Comparison of ENCODE assay signal across 9 cellular contexts in genomic region chr12:913919-914718, GRCh38. TPM values are rescaled to one million over a fixed set of nuclear protein-coding genes. Genes with fewer than 3 reads are reported as not detected.
DNase-seq lines count a peak whose midpoint lies in the region; ATAC-seq, FAIRE-seq and TF ChIP-seq lines count a peak whose summit lies in the region.
"Had no signal": no experiment of that assay in that cellular context is flagged by ENCODE, and none has a peak within 500 bp of the region (broad histone marks: within the 10 kb centered on the region; RNA-seq: fewer than 3 reads in every experiment).

No MANE protein-coding gene starts in this region.

- H3K9me1 ChIP-seq in IMR-90 (ENCODE audit: insufficient read depth, low read length) = peaks cover 7% of the 10 kb centered on the region
- no peaks in the 10 kb centered on the region for H3K9me1 ChIP-seq in K562 (ENCODE audit: control insufficient read depth, insufficient read depth, low read length)

- H2BK15ac ChIP-seq in IMR-90 (ENCODE audit: low read depth, low read length) = no peak overlapping the region

- dilution Hi-C loops in IMR-90 (cut with HindIII; ENCODE audit: low sequenced_read_pairs, unreplicated experiment) = no loop called here

- no peaks in the 10 kb centered on the region for H3K9me3 Mint-ChIP-seq in CD8-positive, alpha-beta memory T cell
- no peaks in the 10 kb centered on the region for H3K9me3 Mint-ChIP-seq in nephron progenitor cell

- TF ChIP-seq CTCF in IMR-90 (conservative IDR thresholded peaks at IDR 0.05; ENCODE audit: low read depth, low read length) (no peak), K562 (IDR thresholded peaks at IDR 0.05 in 2 of 3, conservative IDR thresholded peaks at IDR 0.05 in 1 of 3; ENCODE audit: insufficient read depth in 2 of 3, low read depth in 1 of 3, low read length in 3 of 3) (no peak), nephron progenitor cell (IDR thresholded peaks at IDR 0.05) (no peak)

- peak overlapping the region; percentile 71 for H2AK9ac ChIP-seq in IMR-90 (replicated peaks; ENCODE audit: low read depth, low read length, poor library complexity)

- no peak for FAIRE-seq in K562 (lab: Jason Lieb, UNC)

- peaks cover 4% of the 10 kb centered on the region for H4K20me1 ChIP-seq in IMR-90 (ENCODE audit: insufficient read depth, low read length)
- no peaks in the 10 kb centered on the region for H4K20me1 ChIP-seq in K562 (replicated peaks; ENCODE audit: control insufficient read depth, insufficient read depth, low read length)

- DNase-seq in CD8-positive, alpha-beta memory T cell = no peak
- DNase-seq in IMR-90 = peak; percentile 91
- no peak for DNase-seq in K562 (ENCODE audit: extremely low read depth in 1 of 4, low spot score in 3 of 4)
- DNase-seq in nephron progenitor cell = no peak
- DNase-seq in left colon = no peak
- no peak for DNase-seq in occipital lobe (lab: John Stamatoyannopoulos, UW)
- no peak for DNase-seq in T-helper 9 cell
- DNase-seq: NCI-H1436 treated with DMSO at 0.1 percent for 48 hours had no signal

- POLR2A ChIA-PET in CD8-positive, alpha-beta memory T cell (lab: Charles Lee) = no interaction called here
- POLR2A ChIA-PET in IMR-90 (lab: Charles Lee; ENCODE audit: unreplicated experiment) (no interaction called here), K562 (lab: Yijun Ruan, JAX) (no interaction called here)

- no peak overlapping the region for H3K4me3 Mint-ChIP-seq in CD8-positive, alpha-beta memory T cell
- no peak overlapping the region for H3K4me3 Mint-ChIP-seq in nephron progenitor cell

- no peak for TF ChIP-seq RAD21 in IMR-90 (IDR thresholded peaks at IDR 0.05; ENCODE audit: low read length)
- no peak for TF ChIP-seq RAD21 in K562 (CRISPR knock-in tag; conservative IDR thresholded peaks at IDR 0.05 in 1 of 2, IDR thresholded peaks at IDR 0.05 in 1 of 2)

- H3K27me3 Mint-ChIP-seq in CD8-positive, alpha-beta memory T cell = no peaks in the 10 kb centered on the region
- no peaks in the 10 kb centered on the region for H3K27me3 Mint-ChIP-seq in nephron progenitor cell (ENCODE audit: low read depth, poor library complexity)

- H2BK20ac ChIP-seq in IMR-90 (ENCODE audit: low read depth, low read length) = no peak overlapping the region

- H2AK5ac ChIP-seq in IMR-90 (ENCODE audit: low read depth, low read length) = no peak overlapping the region

- H3K4me3 ChIP-seq in CD8-positive, alpha-beta memory T cell (ENCODE audit: low read length) = no peak overlapping the region
- H3K4me3 ChIP-seq in IMR-90 (ENCODE audit: insufficient read depth, low read depth, low read length) (no peak overlapping the region), K562 (no peak overlapping the region)

- peak overlapping the region; percentile 73 for H3K23ac ChIP-seq in IMR-90 (ENCODE audit: low read depth, low read length)

- H3K36me3 Mint-ChIP-seq in CD8-positive, alpha-beta memory T cell = peaks cover 0 to 89% (median 26%) of the 10 kb centered on the region in 3 donors
- peaks cover 87% of the 10 kb centered on the region for H3K36me3 Mint-ChIP-seq in nephron progenitor cell (ENCODE audit: low read depth)

- CTCF ChIA-PET in CD8-positive, alpha-beta memory T cell (lab: Charles Lee) = interaction anchor here (0.9 to 1.9 kb wide), 3 partner anchors 35 to 472 kb away, joined by 3 to 7 read pairs (median 4); partner anchors contain the start of gene RAD52
- CTCF ChIA-PET in IMR-90 (lab: Yijun Ruan, JAX) = no interaction called here
- CTCF ChIA-PET in K562 (lab: Yijun Ruan, JAX; ENCODE audit: low intra/inter-chr PET ratio) = no interaction called here

- H3K4me2 ChIP-seq in IMR-90 (ENCODE audit: low read depth, low read length) = no peak overlapping the region; the same call in 1 of the 2 replicates
- no peak overlapping the region for H3K4me2 ChIP-seq in K562 (ENCODE audit: insufficient read depth, low read length)

- intact Hi-C loops in IMR-90 (cut with micrococcal nuclease) = no loop called here
- intact Hi-C loops in K562 (cut with micrococcal nuclease) = loop anchor here (5.0 kb wide), 1 partner anchor 33 kb away; the partner anchor contains the start of gene RAD52
- intact Hi-C loops in left colon (cut with DNase I, micrococcal nuclease) = no loop called here

- H3K79me1 ChIP-seq in IMR-90 (ENCODE audit: low read depth in 1 of 2, low read length in 2 of 2) = peaks cover 5 to 62% of the 10 kb centered on the region in 2 experiments

- peaks cover 10% of the 10 kb centered on the region for H3K4me1 ChIP-seq in CD8-positive, alpha-beta memory T cell (ENCODE audit: insufficient read depth, low read length)
- H3K4me1 ChIP-seq in IMR-90 (ENCODE audit: control insufficient read depth, insufficient read depth, low read length) (peaks cover 4% of the 10 kb centered on the region), K562 (replicated peaks in 1 of 2; ENCODE audit: control insufficient read depth in 2 of 2, insufficient read depth in 2 of 2, low read length in 2 of 2) (peaks cover 13 to 23% of the 10 kb centered on the region in 2 experiments; a peak in 4 of 5 replicates)

- 0 out of 3 replicates have a peak, but pooled peaks cover 5% of the 10 kb centered on the region for H3K79me2 ChIP-seq in K562 (ENCODE audit: control insufficient read depth, insufficient read depth, low read length)

- H3K14ac ChIP-seq in IMR-90 (replicated peaks; ENCODE audit: low read depth, low read length) = peak overlapping the region; percentile 13

- ATAC-seq in IMR-90 (ENCODE audit: low read depth) (peak; percentile 82), K562 (no peak), left colon (no peak), GM18517 (IDR thresholded peaks at IDR 0.05; ENCODE audit: unreplicated experiment) (no peak)

- no peak for TF ChIP-seq EP300 in K562 (IDR thresholded peaks at IDR 0.05; ENCODE audit: low read length)

- H3K56ac ChIP-seq in IMR-90 (ENCODE audit: extremely low read depth, insufficient read depth, low read length) = no peak overlapping the region

- peak overlapping the region in 1 of 2 experiments; percentile 9; a peak in 1 of 4 replicates for H4K8ac ChIP-seq in IMR-90 (ENCODE audit: low read depth in 2 of 2, low read length in 2 of 2)

- H3K4me1 Mint-ChIP-seq in CD8-positive, alpha-beta memory T cell = peaks cover 21 to 24% (median 24%) of the 10 kb centered on the region in 3 donors
- peaks cover 11% of the 10 kb centered on the region for H3K4me1 Mint-ChIP-seq in nephron progenitor cell

- peak overlapping the region in 6 of 8 donors; percentile 15 to 77 (median 66) for H3K27ac Mint-ChIP-seq in CD8-positive, alpha-beta memory T cell
- H3K27ac Mint-ChIP-seq in nephron progenitor cell = peak overlapping the region; percentile 90

- H3K18ac ChIP-seq in IMR-90 (ENCODE audit: low read depth, low read length) = no peak overlapping the region

- no peaks in the 10 kb centered on the region for H3K9me3 ChIP-seq in CD8-positive, alpha-beta memory T cell (ENCODE audit: low read length)
- H3K9me3 ChIP-seq in IMR-90 (ENCODE audit: control insufficient read depth, insufficient read depth, low read length) (no peaks in the 10 kb centered on the region), K562 (replicated peaks; ENCODE audit: control insufficient read depth, insufficient read depth, low read depth, low read length) (no peaks in the 10 kb centered on the region)

- H3K36me3 ChIP-seq in CD8-positive, alpha-beta memory T cell (ENCODE audit: insufficient read depth, low read length) = peaks cover 47% of the 10 kb centered on the region
- peaks cover 51% of the 10 kb centered on the region for H3K36me3 ChIP-seq in IMR-90 (ENCODE audit: control insufficient read depth, insufficient read depth, low read length)
- peaks cover 81% of the 10 kb centered on the region for H3K36me3 ChIP-seq in K562 (ENCODE audit: control insufficient read depth, insufficient read depth, low read length)

- H2AFZ ChIP-seq in IMR-90 (replicated peaks; ENCODE audit: low read length, poor library complexity) (no peak overlapping the region), K562 (ENCODE audit: low read depth, low read length) (no peak overlapping the region)

- peak overlapping the region; percentile 6 for H3K27ac ChIP-seq in CD8-positive, alpha-beta memory T cell (ENCODE audit: low read depth, low read length)
- H3K27ac ChIP-seq in IMR-90 (ENCODE audit: insufficient read depth, low read length) (no peak overlapping the region), K562 (ENCODE audit: extremely low read depth, low read depth, low read length) (no peak overlapping the region)

- in situ Hi-C loops in IMR-90 (cut with MboI; ENCODE audit: low sequenced_read_pairs) = loop anchor here (25.0 kb wide), 1 partner anchor 673 kb away; the partner anchor contains the start of gene FBXL14
- in situ Hi-C loops in K562 (cut with MboI) = no loop called here

- no peak overlapping the region for H3K9ac ChIP-seq in IMR-90 (ENCODE audit: low read depth, low read length)
- H3K9ac ChIP-seq in K562 (ENCODE audit: insufficient read depth in 1 of 2, low read depth in 2 of 2, low read length in 2 of 2) = no peak overlapping the region

- H3K4ac ChIP-seq in IMR-90 (ENCODE audit: low read depth, low read length) = peak overlapping the region; percentile 22; the same call in 1 of the 2 replicates

- H2BK5ac ChIP-seq in IMR-90 (ENCODE audit: low read depth, low read length, poor library complexity, severe bottlenecking) = peak overlapping the region; percentile 17

- no peak overlapping the region for H2BK120ac ChIP-seq in IMR-90 (ENCODE audit: low read depth, low read length)

- BruUV-seq in IMR-90 (replicated peaks; lab: Mats Ljungman, UMichigan) (no TSS peak), K562 (replicated peaks; lab: Mats Ljungman, UMichigan) (no TSS peak)

- no peak overlapping the region for H4K91ac ChIP-seq in IMR-90 (ENCODE audit: insufficient read depth, low read depth, low read length)

- H3K27me3 ChIP-seq in CD8-positive, alpha-beta memory T cell (ENCODE audit: insufficient read depth, low read length, poor library complexity, severe bottlenecking) = no peaks in the 10 kb centered on the region
- H3K27me3 ChIP-seq in IMR-90 (ENCODE audit: control insufficient read depth, insufficient read depth, low read length) (no peaks in the 10 kb centered on the region), K562 (ENCODE audit: control insufficient read depth in 2 of 2, insufficient read depth in 2 of 2, low read length in 2 of 2) (no peaks in the 10 kb centered on the region)

- no peak overlapping the region for H4K5ac ChIP-seq in IMR-90 (ENCODE audit: low read depth, low read length)

- TF ChIP-seq POLR2A in IMR-90 (IDR thresholded peaks at IDR 0.05; ENCODE audit: low read depth, low read length) = no peak
- no peak for TF ChIP-seq POLR2A in K562 (conservative IDR thresholded peaks at IDR 0.05)

- 80% methylated on average over 1 of the region's 15 CpGs; no CpG with 5 or more reads in 1 of the 2 experiments for WGBS in IMR-90 (ENCODE audit: extremely low coverage in 2 of 2, insufficient read length in 1 of 2), 2 experiments
- WGBS in K562 (ENCODE audit: insufficient coverage, low coverage, missing lambda C conversion rate) = 67% methylated on average over 15 of the region's 15 CpGs

RNA-seq across cellular contexts. Expression of gene RAD52, which starts 35.4 kb away (rescaled TPM):
- 10 to 100 TPM; 13.2 to 13.8 TPM for total RNA-seq in CD8-positive, alpha-beta memory T cell
- polyA plus RNA-seq in CD8-positive, alpha-beta memory T cell = 4.1 TPM
- total RNA-seq in IMR-90 (2012; rRNA removed) (9.7 and 11.3 TPM in 2 replicates), K562 (2014; rRNA removed) (8.6 and 8.7 TPM in 2 replicates), K562 (2014; rRNA removed; fragmentation: Illumina TruSeq; extraction: Trizol) (9.3 and 9.9 TPM in 2 replicates), K562 (2015; rRNA removed; fragmentation: Illumina TruSeq; extraction: Trizol) (11.8 TPM in 2 replicates), K562 (2021) (7.6 and 9.8 TPM in 2 replicates), left colon (10 to 100 TPM; 20.9 to 26.3 TPM), occipital lobe (16.7 TPM)
- polyA plus RNA-seq in IMR-90 (2012; rRNA removed) (9.3 and 10.7 TPM in 2 replicates), K562 (2011; rRNA removed) (12.3 and 13.5 TPM in 2 replicates), K562 (2014; fragmentation: Illumina TruSeq; extraction: Trizol) (7.2 and 10.1 TPM in 2 replicates), K562 (2014; fragmentation: Nextera tagmentation; extraction: Ambion mirVana) (1 to 10 TPM; 1.3 to 1.6 TPM), K562 (2014; rRNA removed) (11.0 and 15.9 TPM in 2 replicates)
- 3.9 and 5.7 TPM in 2 replicates for polyA plus RNA-seq in IMR-90 (2012; cell fraction: cytosol; rRNA removed)
- polyA plus RNA-seq in IMR-90 (2012; cell fraction: nucleus; rRNA removed; ENCODE audit: low replicate concordance) = 42.8 and 44.2 TPM in 2 replicates
- 48.0 and 54.7 TPM in 2 replicates for total RNA-seq in K562 (2011; cell fraction: chromatin; rRNA removed; ENCODE audit: low replicate concordance)
- 28.0 and 33.7 TPM in 2 replicates for total RNA-seq in K562 (2011; cell fraction: nucleolus; rRNA removed)
- total RNA-seq in K562 (2011; cell fraction: nucleoplasm; rRNA removed) = 24.4 and 32.5 TPM in 2 replicates
- 6.3 TPM in 2 replicates for polyA plus RNA-seq in K562 (2011; cell fraction: cytosol; rRNA removed)
- 62.4 and 63.4 TPM in 2 replicates for polyA plus RNA-seq in K562 (2011; cell fraction: nucleus; rRNA removed)
- 5.8 and 6.2 TPM in 2 replicates for polyA plus RNA-seq in K562 (2012)
- polyA minus RNA-seq in K562 (2011; rRNA and poly(A)+ RNA removed) = 28.1 and 37.1 TPM in 2 replicates
- 7.4 and 10.3 TPM in 2 replicates for polyA minus RNA-seq in K562 (2011; cell fraction: cytosol; rRNA and poly(A)+ RNA removed)
- 12.7 and 31.8 TPM in 2 replicates for polyA minus RNA-seq in K562 (2011; cell fraction: nucleus; rRNA and poly(A)+ RNA removed)
